2 cellular contexts compared by ENCODE assay signal in the genomic region with DNA sequence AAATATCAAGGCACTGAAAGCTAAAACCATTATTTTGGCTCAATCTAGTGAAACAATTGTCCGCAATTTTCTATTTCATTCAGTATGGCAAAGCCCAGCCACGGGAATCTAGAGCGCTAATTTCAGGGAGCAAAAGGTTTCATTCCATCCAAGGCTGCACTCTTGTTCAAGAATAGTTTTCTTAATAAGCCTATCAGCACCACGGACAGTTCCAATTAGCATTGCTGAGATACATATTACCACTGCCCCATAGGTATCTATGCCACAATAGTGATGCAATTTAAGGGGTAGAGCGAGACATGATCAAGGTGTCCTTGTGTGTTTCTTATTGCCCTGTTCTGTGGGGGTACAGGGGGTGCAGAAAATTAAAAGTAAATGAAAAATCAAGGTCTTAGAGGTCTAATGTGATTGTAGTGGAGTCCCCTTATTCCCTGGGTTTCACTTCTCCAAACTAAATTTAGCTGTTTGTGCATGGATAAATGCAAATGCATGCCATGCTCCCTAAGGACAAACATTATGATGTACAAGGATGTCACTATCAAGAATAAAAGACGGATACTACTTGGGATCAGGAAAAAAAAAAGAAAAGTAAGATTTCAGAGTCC.
TF ChIP-seq lines count a peak whose summit lies in the region.

No MANE protein-coding gene starts in this region.

TF ChIP-seq in HCT116, 20 proteins besides CTCF, POLR2A, EP300 and RAD21:
- TF ChIP-seq, protein P1, sequence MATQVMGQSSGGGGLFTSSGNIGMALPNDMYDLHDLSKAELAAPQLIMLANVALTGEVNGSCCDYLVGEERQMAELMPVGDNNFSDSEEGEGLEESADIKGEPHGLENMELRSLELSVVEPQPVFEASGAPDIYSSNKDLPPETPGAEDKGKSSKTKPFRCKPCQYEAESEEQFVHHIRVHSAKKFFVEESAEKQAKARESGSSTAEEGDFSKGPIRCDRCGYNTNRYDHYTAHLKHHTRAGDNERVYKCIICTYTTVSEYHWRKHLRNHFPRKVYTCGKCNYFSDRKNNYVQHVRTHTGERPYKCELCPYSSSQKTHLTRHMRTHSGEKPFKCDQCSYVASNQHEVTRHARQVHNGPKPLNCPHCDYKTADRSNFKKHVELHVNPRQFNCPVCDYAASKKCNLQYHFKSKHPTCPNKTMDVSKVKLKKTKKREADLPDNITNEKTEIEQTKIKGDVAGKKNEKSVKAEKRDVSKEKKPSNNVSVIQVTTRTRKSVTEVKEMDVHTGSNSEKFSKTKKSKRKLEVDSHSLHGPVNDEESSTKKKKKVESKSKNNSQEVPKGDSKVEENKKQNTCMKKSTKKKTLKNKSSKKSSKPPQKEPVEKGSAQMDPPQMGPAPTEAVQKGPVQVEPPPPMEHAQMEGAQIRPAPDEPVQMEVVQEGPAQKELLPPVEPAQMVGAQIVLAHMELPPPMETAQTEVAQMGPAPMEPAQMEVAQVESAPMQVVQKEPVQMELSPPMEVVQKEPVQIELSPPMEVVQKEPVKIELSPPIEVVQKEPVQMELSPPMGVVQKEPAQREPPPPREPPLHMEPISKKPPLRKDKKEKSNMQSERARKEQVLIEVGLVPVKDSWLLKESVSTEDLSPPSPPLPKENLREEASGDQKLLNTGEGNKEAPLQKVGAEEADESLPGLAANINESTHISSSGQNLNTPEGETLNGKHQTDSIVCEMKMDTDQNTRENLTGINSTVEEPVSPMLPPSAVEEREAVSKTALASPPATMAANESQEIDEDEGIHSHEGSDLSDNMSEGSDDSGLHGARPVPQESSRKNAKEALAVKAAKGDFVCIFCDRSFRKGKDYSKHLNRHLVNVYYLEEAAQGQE (IDR thresholded peaks at IDR 0.05; ENCODE audit: low read depth): peak; percentile 83
- no peak for TF ChIP-seq TCF7L2 (IDR thresholded peaks at IDR 0.05; ENCODE audit: borderline replicate concordance, extremely low read depth, insufficient read depth, insufficient read length)
- no peak for TF ChIP-seq EZH2 (IDR thresholded peaks at IDR 0.05)
- TF ChIP-seq EZH2phosphoT487 (IDR thresholded peaks at IDR 0.05; ENCODE audit: borderline replicate concordance): no peak
- TF ChIP-seq ZNF274 (IDR thresholded peaks at IDR 0.05; ENCODE audit: low read depth, low read length): no peak
- TF ChIP-seq, protein P2, sequence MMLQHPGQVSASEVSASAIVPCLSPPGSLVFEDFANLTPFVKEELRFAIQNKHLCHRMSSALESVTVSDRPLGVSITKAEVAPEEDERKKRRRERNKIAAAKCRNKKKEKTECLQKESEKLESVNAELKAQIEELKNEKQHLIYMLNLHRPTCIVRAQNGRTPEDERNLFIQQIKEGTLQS (IDR thresholded peaks at IDR 0.05): no peak
- no peak for TF ChIP-seq SP1 (IDR thresholded peaks at IDR 0.05; ENCODE audit: low read depth)
- TF ChIP-seq SIN3A (IDR thresholded peaks at IDR 0.05; ENCODE audit: low read depth): no peak
- TF ChIP-seq EGR1 (IDR thresholded peaks at IDR 0.05; ENCODE audit: low read depth): no peak

TF ChIP-seq in H1, 55 proteins besides CTCF, POLR2A, EP300 and RAD21:
- TF ChIP-seq SP2 (IDR thresholded peaks at IDR 0.05; ENCODE audit: low read length) (no peak), BACH1 (IDR thresholded peaks at IDR 0.05; ENCODE audit: low read length) (no peak), NANOG (IDR thresholded peaks at IDR 0.05; ENCODE audit: insufficient read depth, low read depth, low read length, poor library complexity, severe bottlenecking) (no peak), CEBPB (IDR thresholded peaks at IDR 0.05; ENCODE audit: low read depth, low read length) (peak; percentile 25; the same call in 1 of the 2 replicates), CREB1 (IDR thresholded peaks at IDR 0.05) (no peak), EGR1 (IDR thresholded peaks at IDR 0.05; ENCODE audit: borderline replicate concordance, low read depth, low read length) (no peak), HDAC2 (IDR thresholded peaks at IDR 0.05; ENCODE audit: borderline replicate concordance in 1 of 2, low read depth in 2 of 2, low read length in 2 of 2) (no peak), SP4 (IDR thresholded peaks at IDR 0.05; ENCODE audit: low read length) (no peak), TEAD4 (IDR thresholded peaks at IDR 0.05; ENCODE audit: low read depth, low read length) (peak; percentile 71)
- TF ChIP-seq, protein P3, sequence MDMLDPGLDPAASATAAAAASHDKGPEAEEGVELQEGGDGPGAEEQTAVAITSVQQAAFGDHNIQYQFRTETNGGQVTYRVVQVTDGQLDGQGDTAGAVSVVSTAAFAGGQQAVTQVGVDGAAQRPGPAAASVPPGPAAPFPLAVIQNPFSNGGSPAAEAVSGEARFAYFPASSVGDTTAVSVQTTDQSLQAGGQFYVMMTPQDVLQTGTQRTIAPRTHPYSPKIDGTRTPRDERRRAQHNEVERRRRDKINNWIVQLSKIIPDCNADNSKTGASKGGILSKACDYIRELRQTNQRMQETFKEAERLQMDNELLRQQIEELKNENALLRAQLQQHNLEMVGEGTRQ (IDR thresholded peaks at IDR 0.05; ENCODE audit: low read length): no peak
